8 cellular contexts compared by ENCODE assay signal in genomic region chr3:107430214-107431047, GRCh38. TPM values are rescaled to one million over a fixed set of nuclear protein-coding genes. Genes with fewer than 3 reads are reported as not detected.
A peak's percentile ranks its signal among the peaks of the same experiment; 100 is the strongest.
DNase-seq lines count a peak whose midpoint lies in the region; FAIRE-seq and TF ChIP-seq lines count a peak whose summit lies in the region.

No MANE protein-coding gene starts in this region.

- intact Hi-C loops in adrenal gland (cut with DNase I): loop anchor here in 1 of 2 donors (5.0 kb wide), 1 partner anchor 92 kb away; the partner anchor contains the start of gene BBX

- peak overlapping the region; percentile 96 for H3K4me2 ChIP-seq in DOHH2 (ENCODE audit: low read length)

- H3K27me3 ChIP-seq in DOHH2 (ENCODE audit: control insufficient read depth, low read length) (peaks cover 21% of the 10 kb centered on the region), HUES48 (ENCODE audit: control insufficient read depth, insufficient read depth, low read length) (peaks cover 35% of the 10 kb centered on the region), adrenal gland (no peaks in the 10 kb centered on the region), iPS DF 6.9 (ENCODE audit: control insufficient read depth, insufficient read depth, low read length) (peaks cover 9% of the 10 kb centered on the region; the same call in 1 of the 2 replicates), small intestine (ENCODE audit: control insufficient read depth in 2 of 2, insufficient read depth in 2 of 2, low read length in 2 of 2) (peaks cover 0 to 2% of the 10 kb centered on the region in 2 donors)

- DNase-seq in adrenal gland: peak in 5 of 7 donors; percentile 6 to 59 (median 24)
- no peak for DNase-seq in iPS DF 6.9 (ENCODE audit: low read depth, low spot score)
- DNase-seq in small intestine: peak; percentile 7
- no peak for DNase-seq in glomerular visceral epithelial cell (ENCODE audit: extremely low spot score)
- no peak for DNase-seq in dedifferentiated amniotic fluid mesenchymal stem cell (ENCODE audit: extremely low spot score)
- no peak for DNase-seq in OCI-M2 (lab: John Stamatoyannopoulos, UW; ENCODE audit: unreplicated experiment)

- H3K27ac ChIP-seq in DOHH2 (ENCODE audit: low read depth, low read length) (no peak overlapping the region), HUES48 (ENCODE audit: low read depth, low read length) (no peak overlapping the region), adrenal gland (peak overlapping the region; percentile 79 to 99 (median 93)), iPS DF 6.9 (ENCODE audit: low read length) (no peak overlapping the region), small intestine (ENCODE audit: low read depth in 1 of 2, low read length in 1 of 2) (peak overlapping the region in 1 of 2 donors; percentile 39)

- TF ChIP-seq CTCF in DOHH2 (IDR thresholded peaks at IDR 0.05; ENCODE audit: low read depth, low read length, poor library complexity, severe bottlenecking) (peak; percentile 35), adrenal gland (IDR thresholded peaks at IDR 0.05) (no peak)

- WGBS in adrenal gland, 4 donors: 13 to 25% (median 17%) methylated on average over 24 to 25 of the region's 25 CpGs
- no CpG with 5 or more reads among the region's 25 CpGs for WGBS in iPS DF 6.9 (ENCODE audit: insufficient coverage, insufficient read length)
- 10 to 15% (median 12%) methylated on average over 25 of the region's 25 CpGs for WGBS in small intestine, 3 donors

- no peaks in the 10 kb centered on the region for H3K9me2 ChIP-seq in DOHH2 (replicated peaks; ENCODE audit: control insufficient read depth, low read length)

- H3K4me3 ChIP-seq in DOHH2 (ENCODE audit: low read length) (peak overlapping the region; percentile 85), HUES48 (ENCODE audit: low read depth, low read length) (peak overlapping the region; percentile 68), adrenal gland (peak overlapping the region in 3 of 4 donors; percentile 9 to 87 (median 75)), iPS DF 6.9 (ENCODE audit: low read length) (peak overlapping the region; percentile 73; the same call in 1 of the 2 replicates), small intestine (ENCODE audit: low read depth in 1 of 2, low read length in 2 of 2) (peak overlapping the region; percentile 66 to 70)

- TF ChIP-seq POLR2A in adrenal gland (IDR thresholded peaks at IDR 0.05): no peak

- no peaks in the 10 kb centered on the region for H3K36me3 ChIP-seq in DOHH2 (ENCODE audit: control insufficient read depth, low read length)
- H3K36me3 ChIP-seq in HUES48 (ENCODE audit: control insufficient read depth, insufficient read depth, low read length): no peaks in the 10 kb centered on the region
- no peaks in the 10 kb centered on the region for H3K36me3 ChIP-seq in adrenal gland (replicated peaks in 1 of 2)
- H3K36me3 ChIP-seq in iPS DF 6.9 (ENCODE audit: control insufficient read depth, insufficient read depth, low read length): no peaks in the 10 kb centered on the region
- no peaks in the 10 kb centered on the region for H3K36me3 ChIP-seq in small intestine (ENCODE audit: control insufficient read depth in 2 of 2, insufficient read depth in 2 of 2, low read length in 2 of 2)

- no peak for FAIRE-seq in small intestine (lab: Jason Lieb, UNC)

- H3F3A ChIP-seq in DOHH2 (ENCODE audit: control insufficient read depth, insufficient read depth): peaks cover 7% of the 10 kb centered on the region

- no peaks in the 10 kb centered on the region for H3K9me3 ChIP-seq in DOHH2 (ENCODE audit: control insufficient read depth, insufficient read depth, low read length)
- no peaks in the 10 kb centered on the region for H3K9me3 ChIP-seq in HUES48 (ENCODE audit: control insufficient read depth, insufficient read depth, low read length)
- no peaks in the 10 kb centered on the region for H3K9me3 ChIP-seq in adrenal gland (replicated peaks in 1 of 3)
- no peaks in the 10 kb centered on the region for H3K9me3 ChIP-seq in iPS DF 6.9 (ENCODE audit: control insufficient read depth, insufficient read depth, low read length)
- H3K9me3 ChIP-seq in small intestine (ENCODE audit: control insufficient read depth, low read depth): no peaks in the 10 kb centered on the region

- H3K4me1 ChIP-seq in DOHH2 (ENCODE audit: control insufficient read depth, low read length) (peaks cover 67% of the 10 kb centered on the region), HUES48 (ENCODE audit: control insufficient read depth, insufficient read depth, low read length) (peaks cover 16% of the 10 kb centered on the region), adrenal gland (replicated peaks in 1 of 2) (peaks cover 6 to 13% of the 10 kb centered on the region in 2 donors), iPS DF 6.9 (ENCODE audit: control insufficient read depth, insufficient read depth, low read length) (no peaks in the 10 kb centered on the region), small intestine (ENCODE audit: control insufficient read depth in 2 of 2, insufficient read depth in 1 of 2, low read depth in 1 of 2, low read length in 1 of 2) (peaks cover 0 to 7% of the 10 kb centered on the region in 2 donors)

- no peaks in the 10 kb centered on the region for H3K79me2 ChIP-seq in DOHH2 (ENCODE audit: control insufficient read depth, low read length)

- no peaks in the 10 kb centered on the region for H4K20me1 ChIP-seq in DOHH2 (ENCODE audit: control insufficient read depth, insufficient read depth, low read depth, low read length)

- H3K9ac ChIP-seq in HUES48 (ENCODE audit: low read depth, low read length): 0 out of 2 replicates have a peak overlapping the region, but pooled peaks have one; percentile 76

RNA-seq across cellular contexts. Expression of gene CCDC54, which starts 53.2 kb away (rescaled TPM):
- not detected for total RNA-seq in adrenal gland
- polyA plus RNA-seq in adrenal gland (not detected), small intestine (not detected)

Comparison
In these comparisons a context has a peak if more than half of its experiments do, and no peak if none do; other contexts are left out.
1. H3K27ac ChIP-seq: peak in adrenal gland (5 of 5); none in DOHH2 (single experiment), HUES48 (single experiment) and iPS DF 6.9 (single experiment).
2. DNase-seq: peak in adrenal gland (5 of 7) and small intestine (single experiment); none in iPS DF 6.9 (single experiment), glomerular visceral epithelial cell (single experiment), dedifferentiated amniotic fluid mesenchymal stem cell (single experiment) and OCI-M2 (single experiment).
3. Peak in every context shown above with its lines, with median percentiles within 50 percentile points of each other: H3K4me3 ChIP-seq.